8 cellular contexts compared by ENCODE assay signal in the genomic region with DNA sequence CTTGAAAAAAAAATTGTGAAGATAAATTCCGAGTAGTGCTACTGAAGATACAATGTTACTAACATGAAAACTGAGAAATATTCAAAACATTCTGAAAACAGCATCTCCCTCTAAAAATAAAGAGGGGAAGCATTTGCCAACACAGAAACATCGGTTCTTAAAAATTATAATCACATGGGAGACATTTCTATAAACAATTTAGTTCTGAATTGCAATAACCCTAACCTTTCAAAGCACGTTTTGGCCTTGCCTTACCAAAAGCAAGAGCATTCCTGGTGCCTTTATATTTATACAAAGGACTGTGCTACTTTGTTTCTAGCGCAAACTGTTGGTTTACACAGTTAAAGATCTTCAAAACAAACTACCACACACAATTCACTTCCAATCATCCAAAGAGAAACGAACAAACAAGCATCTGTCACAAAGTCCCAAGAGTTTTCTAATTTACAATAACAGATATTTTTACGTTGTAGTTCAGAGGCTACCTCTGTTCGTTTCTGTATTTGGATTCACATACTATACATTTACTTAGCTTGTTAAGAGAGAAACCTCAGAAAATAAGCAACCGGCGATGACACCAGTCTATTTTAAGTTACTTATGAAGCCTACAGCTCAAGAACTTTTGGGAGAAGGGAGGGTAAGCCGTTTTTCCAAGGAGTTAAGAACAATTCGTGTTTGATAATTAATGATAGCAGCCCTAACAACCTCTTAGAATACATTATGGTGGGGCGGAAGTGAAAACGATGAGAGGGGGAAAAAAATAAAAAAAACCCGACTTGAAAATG. TPM values are rescaled to one million over a fixed set of nuclear protein-coding genes. Genes with fewer than 3 reads are reported as not detected.
DNase-seq lines count a peak whose midpoint lies in the region; ATAC-seq, FAIRE-seq and TF ChIP-seq lines count a peak whose summit lies in the region.

No MANE protein-coding gene starts in this region.

- TF ChIP-seq EP300 in GM12878 (IDR thresholded peaks at IDR 0.05; ENCODE audit: borderline replicate concordance in 1 of 2, control insufficient read depth in 1 of 2, low read depth in 2 of 2, low read length in 2 of 2), result no peak

- no peaks in the 10 kb centered on the region for H4K20me1 ChIP-seq in GM12878 (ENCODE audit: control insufficient read depth, insufficient read depth)

- FAIRE-seq in GM12878 (lab: Jason Lieb, UNC), result no peak

- no peak overlapping the region for H2AFZ ChIP-seq in GM12878 (ENCODE audit: control insufficient read depth, low read depth, low read length)

- ATAC-seq in heart left ventricle, result no peak
- ATAC-seq in Right ventricle myocardium superior (ENCODE audit: poor library complexity), result no peak
- no peak for ATAC-seq in GM12878

- no peak for TF ChIP-seq RAD21 in GM12878 (IDR thresholded peaks at IDR 0.05; ENCODE audit: insufficient read depth, low read depth, low read length)

- POLR2A ChIA-PET in GM12878 (lab: Charles Lee), result interaction anchor here (0.6 to 1.1 kb wide), 3 partner anchors 41 to 383 kb away, joined by 3 to 4 read pairs (median 3); no protein-coding TSS in a partner anchor

- SMC1A ChIA-PET in GM12878 (lab: Charles Lee; ENCODE audit: uncharacterized antibody, unreplicated experiment), result interaction anchor here (0.8 to 1.6 kb wide), 4 partner anchors 22 to 134 kb away, joined by 3 to 8 read pairs (median 4); no protein-coding TSS in a partner anchor

- H3K27me3 ChIP-seq in heart left ventricle (no peaks in the 10 kb centered on the region), GM12878 (replicated peaks in 1 of 2; ENCODE audit: control insufficient read depth in 2 of 2, insufficient read depth in 2 of 2, low read length in 1 of 2) (no peaks in the 10 kb centered on the region)

- intact Hi-C loops in heart left ventricle (cut with DNase I) (loop anchor here in 6 of 10 donors (5.0 to 10.0 kb wide), 6 partner anchors 57 to 295 kb away; partner anchors contain the start of genes PDSS1 (in 2 of the 6), MASTL (in 1 of the 6) and YME1L1 (in 1 of the 6)), Right ventricle myocardium superior (cut with DNase I) (no loop called here), GM12878 (cut with micrococcal nuclease; ENCODE audit: unreplicated experiment) (loop anchor here (2.0 to 5.0 kb wide), 2 partner anchors 102 to 381 kb away; partner anchors contain the start of gene ACBD5)

- H3K27ac ChIP-seq in heart left ventricle (peak overlapping the region; percentile 25 to 100 (median 96)), GM12878 (ENCODE audit: control insufficient read depth, insufficient read depth) (peak overlapping the region; percentile 92), urinary bladder (ENCODE audit: low read depth) (peak overlapping the region; percentile 99)

- H3K9me3 ChIP-seq in heart left ventricle, result no peaks in the 10 kb centered on the region
- no peaks in the 10 kb centered on the region for H3K9me3 ChIP-seq in GM12878 (replicated peaks; ENCODE audit: control insufficient read depth, insufficient read depth, low read length)

- peak overlapping the region; percentile 88 for H3K9ac ChIP-seq in GM12878 (ENCODE audit: control insufficient read depth, insufficient read depth, low read length)

- RAD21 ChIA-PET in GM12878 (lab: Charles Lee; ENCODE audit: unreplicated experiment), result interaction anchor here (0.6 to 3.2 kb wide), 7 partner anchors 21 to 133 kb away, joined by 3 to 29 read pairs (median 6); no protein-coding TSS in a partner anchor

- peak overlapping the region; percentile 76 for H3K4me2 ChIP-seq in GM12878 (ENCODE audit: control insufficient read depth, insufficient read depth)

- DNase-seq in heart left ventricle, result no peak
- no peak for DNase-seq in Right ventricle myocardium superior
- DNase-seq in GM12878 (ENCODE audit: low read depth, low spot score), result no peak
- peak; percentile 74 for DNase-seq in medulla oblongata (ENCODE audit: extremely low spot score)
- DNase-seq in NCI-H1105 (lab: John Stamatoyannopoulos, UW), result no peak
- no peak for DNase-seq in NCI-H524 (lab: John Stamatoyannopoulos, UW)
- no peak for DNase-seq in glomerular visceral epithelial cell (ENCODE audit: extremely low spot score)

- H3K4me1 ChIP-seq in heart left ventricle (peaks cover 6 to 60% (median 38%) of the 10 kb centered on the region in 12 donors), GM12878 (ENCODE audit: control insufficient read depth, insufficient read depth, low read length) (peaks cover 4% of the 10 kb centered on the region; the same call in 1 of the 2 replicates), urinary bladder (ENCODE audit: insufficient read depth) (peaks cover 2% of the 10 kb centered on the region)

- TF ChIP-seq POLR2A in heart left ventricle (IDR thresholded peaks at IDR 0.05), result no peak
- no peak for TF ChIP-seq POLR2A in GM12878 (IDR thresholded peaks at IDR 0.05; ENCODE audit: low read depth, low read length)

- in situ Hi-C loops in GM12878 (cut with MboI), result loop anchor here (10.0 kb wide), 1 partner anchor 115 kb away; no protein-coding TSS in a partner anchor

- WGBS in heart left ventricle, 4 donors, result 1 to 2% (median 1%) methylated on average over 14 of the region's 14 CpGs
- WGBS in GM12878 (ENCODE audit: insufficient coverage, insufficient replicate concordance, low lambda C conversion rate, missing lambda C conversion rate), result under 1% methylated on average over 14 of the region's 14 CpGs
- 1% methylated on average over 14 of the region's 14 CpGs for WGBS in urinary bladder

- TF ChIP-seq CTCF in heart left ventricle (IDR thresholded peaks at IDR 0.05) (no peak), GM12878 (IDR thresholded peaks at IDR 0.05 in 2 of 3, conservative IDR thresholded peaks at IDR 0.05 in 1 of 3; ENCODE audit: control insufficient read depth in 2 of 3, extremely low read depth in 1 of 3, insufficient read depth in 1 of 3, low read depth in 3 of 3, low read length in 3 of 3) (no peak)

- H3K4me3 ChIP-seq in heart left ventricle (peak overlapping the region; percentile 51 to 100 (median 95)), GM12878 (peak overlapping the region; percentile 91), urinary bladder (ENCODE audit: low read depth, low read length) (peak overlapping the region; percentile 99)

- H3K79me2 ChIP-seq in GM12878 (ENCODE audit: control insufficient read depth, insufficient read depth, low read length), result peaks cover 62% of the 10 kb centered on the region

- CTCF ChIA-PET in GM12878 (lab: Yijun Ruan, JAX), result interaction anchor here (1.0 to 1.4 kb wide), 3 partner anchors 18 to 124 kb away, joined by 3 to 6 read pairs (median 3); no protein-coding TSS in a partner anchor

- H3K36me3 ChIP-seq in heart left ventricle (no peaks in the 10 kb centered on the region), GM12878 (ENCODE audit: control insufficient read depth in 2 of 2, insufficient read depth in 2 of 2, low read length in 1 of 2) (no peaks in the 10 kb centered on the region), urinary bladder (ENCODE audit: insufficient read depth) (no peaks in the 10 kb centered on the region)

- BruUV-seq in GM12878 (replicated peaks; lab: Mats Ljungman, UMichigan), result no TSS peak

TF ChIP-seq in GM12878, 131 proteins besides CTCF, POLR2A, EP300 and RAD21 (continues in another document):
- TF ChIP-seq, protein P1, sequence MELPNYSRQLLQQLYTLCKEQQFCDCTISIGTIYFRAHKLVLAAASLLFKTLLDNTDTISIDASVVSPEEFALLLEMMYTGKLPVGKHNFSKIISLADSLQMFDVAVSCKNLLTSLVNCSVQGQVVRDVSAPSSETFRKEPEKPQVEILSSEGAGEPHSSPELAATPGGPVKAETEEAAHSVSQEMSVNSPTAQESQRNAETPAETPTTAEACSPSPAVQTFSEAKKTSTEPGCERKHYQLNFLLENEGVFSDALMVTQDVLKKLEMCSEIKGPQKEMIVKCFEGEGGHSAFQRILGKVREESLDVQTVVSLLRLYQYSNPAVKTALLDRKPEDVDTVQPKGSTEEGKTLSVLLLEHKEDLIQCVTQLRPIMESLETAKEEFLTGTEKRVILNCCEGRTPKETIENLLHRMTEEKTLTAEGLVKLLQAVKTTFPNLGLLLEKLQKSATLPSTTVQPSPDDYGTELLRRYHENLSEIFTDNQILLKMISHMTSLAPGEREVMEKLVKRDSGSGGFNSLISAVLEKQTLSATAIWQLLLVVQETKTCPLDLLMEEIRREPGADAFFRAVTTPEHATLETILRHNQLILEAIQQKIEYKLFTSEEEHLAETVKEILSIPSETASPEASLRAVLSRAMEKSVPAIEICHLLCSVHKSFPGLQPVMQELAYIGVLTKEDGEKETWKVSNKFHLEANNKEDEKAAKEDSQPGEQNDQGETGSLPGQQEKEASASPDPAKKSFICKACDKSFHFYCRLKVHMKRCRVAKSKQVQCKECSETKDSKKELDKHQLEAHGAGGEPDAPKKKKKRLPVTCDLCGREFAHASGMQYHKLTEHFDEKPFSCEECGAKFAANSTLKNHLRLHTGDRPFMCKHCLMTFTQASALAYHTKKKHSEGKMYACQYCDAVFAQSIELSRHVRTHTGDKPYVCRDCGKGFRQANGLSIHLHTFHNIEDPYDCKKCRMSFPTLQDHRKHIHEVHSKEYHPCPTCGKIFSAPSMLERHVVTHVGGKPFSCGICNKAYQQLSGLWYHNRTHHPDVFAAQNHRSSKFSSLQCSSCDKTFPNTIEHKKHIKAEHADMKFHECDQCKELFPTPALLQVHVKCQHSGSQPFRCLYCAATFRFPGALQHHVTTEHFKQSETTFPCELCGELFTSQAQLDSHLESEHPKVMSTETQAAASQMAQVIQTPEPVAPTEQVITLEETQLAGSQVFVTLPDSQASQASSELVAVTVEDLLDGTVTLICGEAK (IDR thresholded peaks at IDR 0.05; ENCODE audit: borderline replicate concordance), result 0 out of 2 replicates have a peak, but pooled peaks have one; percentile 26

RNA-seq across cellular contexts. Expression of gene ABI1, which starts 1.3 kb away (rescaled TPM):
- total RNA-seq in heart left ventricle (10 to 100 TPM; 17.0 to 50.0 (median 29.2) TPM), Right ventricle myocardium superior (23.9 TPM), GM12878 (2014; rRNA removed) (51.1 and 60.9 TPM in 2 replicates), GM12878 (2014; rRNA removed; fragmentation: Illumina TruSeq; extraction: Trizol) (58.4 and 59.1 TPM in 2 replicates), GM12878 (2021) (50.3 and 51.4 TPM in 2 replicates), urinary bladder (60.1 TPM)
- polyA plus RNA-seq in heart left ventricle (10 to 100 TPM in 1 of 2 donors, 1 to 10 TPM in 1; 8.5 to 25.6 TPM), GM12878 (2011; rRNA removed) (31.2 and 40.8 TPM in 2 replicates), GM12878 (2014; fragmentation: Illumina TruSeq; extraction: Trizol) (63.0 and 76.7 TPM in 2 replicates), GM12878 (2014; fragmentation: Nextera tagmentation; extraction: Ambion mirVana) (10 to 100 TPM; 48.7 to 50.3 TPM), GM12878 (2014; rRNA removed) (35.8 and 40.1 TPM in 2 replicates), GM12878 (2016; fragmentation: Nextera tagmentation; extraction: Ambion mirVana) (10 to 100 TPM; 70.4 to 73.2 TPM), urinary bladder (34.2 TPM)
- 143 TPM in 2 replicates for total RNA-seq in GM12878 (2013; cell fraction: nucleolus; rRNA removed)
- polyA plus RNA-seq in GM12878 (2011; ENCODE audit: low read depth), result 24.0 TPM
- 17.5 and 17.8 TPM in 2 replicates for polyA plus RNA-seq in GM12878 (2011; cell fraction: cytosol; rRNA removed)
- 23.9 and 24.0 TPM in 2 replicates for polyA plus RNA-seq in GM12878 (2011; cell fraction: nucleus; rRNA removed)
- 41.1 and 45.6 TPM in 2 replicates for polyA plus RNA-seq in GM12878 (2012)
- 26.3 and 27.4 TPM in 2 replicates for polyA minus RNA-seq in GM12878 (2011; rRNA and poly(A)+ RNA removed)
- 12.3 and 13.4 TPM in 2 replicates for polyA minus RNA-seq in GM12878 (2011; cell fraction: cytosol; rRNA and poly(A)+ RNA removed)
- 24.5 and 29.0 TPM in 2 replicates for polyA minus RNA-seq in GM12878 (2011; cell fraction: nucleus; rRNA and poly(A)+ RNA removed)
